28 cellular contexts compared by ENCODE assay signal in the genomic region with DNA sequence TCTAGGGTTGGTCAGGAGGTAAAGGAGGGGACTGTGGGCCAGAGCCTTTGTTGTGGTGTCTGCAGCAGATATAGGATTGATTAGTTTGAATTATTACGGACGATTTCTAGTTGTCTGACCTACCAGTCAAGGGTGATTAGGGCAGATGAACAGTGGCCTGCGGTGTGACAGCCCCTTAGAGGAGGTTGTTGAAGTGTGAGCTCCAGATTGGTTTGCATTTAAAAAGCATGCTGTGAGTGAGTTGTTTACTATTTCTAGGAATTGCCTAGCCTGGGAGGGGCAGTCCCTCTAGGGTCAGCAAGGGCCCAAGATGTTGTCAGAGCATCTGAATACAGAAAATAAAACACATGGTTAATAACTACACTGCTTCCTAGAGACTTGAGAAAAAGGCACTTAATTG.
"Had no signal": no experiment of that assay in that cellular context is flagged by ENCODE, and none has a peak within 500 bp of the region (broad histone marks: within the 10 kb centered on the region; RNA-seq: fewer than 3 reads in every experiment).

No MANE protein-coding gene starts in this region.

- H3K4me1 Mint-ChIP-seq: memory B cell; naive B cell; stimulated activated naive B cell treated with anti-CD40 and anti-IgM and Interleukin-4, amounts not matched to agents 10 μg/mL and 1 μg/mL and 100 μg/mL, for 72 hours had no signal

- H3K36me3 Mint-ChIP-seq: stimulated activated naive B cell treated with anti-CD40 and anti-IgM and Interleukin-4, amounts not matched to agents 10 μg/mL and 1 μg/mL and 100 μg/mL, for 72 hours had no signal

- H3K27me3 Mint-ChIP-seq: progenitor cell of endocrine pancreas; stimulated activated naive B cell treated with anti-CD40 and anti-IgM and Interleukin-4, amounts not matched to agents 10 μg/mL and 1 μg/mL and 100 μg/mL, for 72 hours; stimulated activated naive CD8-positive, alpha-beta T cell treated with anti-CD3 and anti-CD28 coated beads, Interleukin-15, Interleukin-2, amounts not matched to agents 100 ng/mL and 50 ng/mL, for 24 hours had no signal

- H3K4me3 ChIP-seq: dorsolateral prefrontal cortex, gastrocnemius medialis, hepatocyte, lung, mucosa of descending colon, right lobe of liver, thoracic aorta, transverse colon, upper lobe of right lung, uterus had no signal

- ATAC-seq: esophagus mucosa; gastrocnemius medialis; left lobe of liver; mucosa of descending colon; natural killer cell treated with Interleukin-12 subunit alpha and Interleukin-12 subunit beta and Interleukin-15 and Interleukin-18, amount 100 ng/mL, for 72 hours; right lobe of liver; stimulated activated naive B cell treated with anti-CD40 and anti-IgM and Interleukin-4, amounts not matched to agents 10 μg/mL and 1 μg/mL and 100 μg/mL, for 72 hours; upper lobe of right lung had no signal

- H3K9me3 ChIP-seq: gastrocnemius medialis, mucosa of descending colon, neutrophil, right lobe of liver, thoracic aorta, transverse colon, upper lobe of right lung, uterus had no signal

- H3K27me3 ChIP-seq: dorsolateral prefrontal cortex, gastrocnemius medialis, hepatocyte, neutrophil, right lobe of liver, transverse colon, upper lobe of right lung, uterus had no signal

- H3K9me3 Mint-ChIP-seq: neural crest cell had no signal

- DNase-seq: dorsolateral prefrontal cortex; effector CD4-positive, alpha-beta T cell; foreskin fibroblast; gastrocnemius medialis; head of caudate nucleus; kidney; mucosa of descending colon; naive B cell; right lobe of liver; small intestine; stimulated activated CD4-positive, alpha-beta T cell treated with anti-CD3 and anti-CD28 coated beads, Interleukin-15, amount 100 ng/mL, for 24 hours; stimulated activated CD4-positive, alpha-beta T cell treated with anti-CD3 and anti-CD28 coated beads, Interleukin-2, amount 100 ng/mL, for 48 hours; stimulated activated naive B cell treated with anti-CD40 and anti-IgM and Interleukin-4, amounts not matched to agents 10 μg/mL and 1 μg/mL and 100 μg/mL, for 72 hours; transverse colon; upper lobe of right lung; uterus had no signal

- H3K27ac Mint-ChIP-seq: memory B cell; mesothelial cell of epicardium; naive B cell; natural killer cell treated with Interleukin-12 subunit alpha and Interleukin-12 subunit beta and Interleukin-15 and Interleukin-18, amount 100 ng/mL, for 72 hours; progenitor cell of endocrine pancreas; stimulated activated naive B cell treated with anti-CD40 and anti-IgM and Interleukin-4, amounts not matched to agents 10 μg/mL and 1 μg/mL and 100 μg/mL, for 72 hours; stimulated activated naive CD8-positive, alpha-beta T cell treated with anti-CD3 and anti-CD28 coated beads, Interleukin-15, Interleukin-2, amounts not matched to agents 100 ng/mL and 50 ng/mL, for 24 hours had no signal

- H3K36me3 ChIP-seq: gastrocnemius medialis, neutrophil, right lobe of liver, transverse colon, upper lobe of right lung, uterus had no signal

- H3K4me3 Mint-ChIP-seq: memory B cell; mesothelial cell of epicardium; naive B cell; natural killer cell treated with Interleukin-12 subunit alpha and Interleukin-12 subunit beta and Interleukin-15 and Interleukin-18, amount 100 ng/mL, for 72 hours; neural crest cell; stimulated activated naive B cell treated with anti-CD40 and anti-IgM and Interleukin-4, amounts not matched to agents 10 μg/mL and 1 μg/mL and 100 μg/mL, for 72 hours; stimulated activated naive CD8-positive, alpha-beta T cell treated with anti-CD3 and anti-CD28 coated beads, Interleukin-15, Interleukin-2, amounts not matched to agents 100 ng/mL and 50 ng/mL, for 24 hours had no signal
